ENCODE assay signal across 21 cellular contexts in genomic region chr6:92538926-92539325, GRCh38.
DNase-seq lines count a peak whose midpoint lies in the region; FAIRE-seq and TF ChIP-seq lines count a peak whose summit lies in the region.
"Had no signal": no experiment of that assay in that cellular context is flagged by ENCODE, and none has a peak within 500 bp of the region (broad histone marks: within the 10 kb centered on the region; RNA-seq: fewer than 3 reads in every experiment).

No MANE protein-coding gene starts in this region.

- H3K27me3 ChIP-seq in astrocyte (ENCODE audit: insufficient read depth, low read length) (no peaks in the 10 kb centered on the region), neural progenitor cell (no peaks in the 10 kb centered on the region), endodermal cell (ENCODE audit: control insufficient read depth, insufficient read depth, low read length, poor library complexity, severe bottlenecking) (no peaks in the 10 kb centered on the region)

- H3K4me3 ChIP-seq in astrocyte (ENCODE audit: insufficient read depth, low read depth, low read length) (no peak overlapping the region), neural progenitor cell (no peak overlapping the region), endodermal cell (ENCODE audit: low read length) (no peak overlapping the region)
- H3K4me3 ChIP-seq: SK-N-MC had no signal

- DNase-seq in LHCN-M2 (ENCODE audit: low read depth) (peak; percentile 38), astrocyte (ENCODE audit: low read depth) (no peak), epithelial cell of prostate (ENCODE audit: low read depth, low spot score) (no peak), neural progenitor cell (ENCODE audit: low spot score) (no peak), GM19238 (ENCODE audit: insufficient read length, low spot score) (no peak), endodermal cell (no peak), NCI-H187 (lab: John Stamatoyannopoulos, UW) (no peak)
- DNase-seq: DMS79, IMR-90, NCI-H1694 treated with DMSO at 0.1 percent for 48 hours, NCI-H446, NCI-H526, OCI-M1, SHP77 treated with DMSO at 0.1 percent for 48 hours had no signal

- H3K27ac Mint-ChIP-seq in astrocyte (ENCODE audit: unreplicated experiment) = peak overlapping the region; percentile 84
- no peak overlapping the region for H3K27ac Mint-ChIP-seq in neural progenitor cell
- no peak overlapping the region for H3K27ac Mint-ChIP-seq in endodermal cell
- H3K27ac Mint-ChIP-seq: B cell, CD14-positive monocyte had no signal

- H3K4me2 ChIP-seq in astrocyte (ENCODE audit: low read length) (no peak overlapping the region), neural progenitor cell (no peak overlapping the region)
- H3K4me2 ChIP-seq: KMS-11 had no signal

- H3K4me1 ChIP-seq in astrocyte (ENCODE audit: insufficient read depth, low read length) (no peaks in the 10 kb centered on the region), neural progenitor cell (no peaks in the 10 kb centered on the region), endodermal cell (ENCODE audit: control insufficient read depth, insufficient read depth, low read length) (no peaks in the 10 kb centered on the region)

- H3K4me3 Mint-ChIP-seq in astrocyte (ENCODE audit: unreplicated experiment) (no peak overlapping the region), neural progenitor cell (no peak overlapping the region), endodermal cell (no peak overlapping the region)
- H3K4me3 Mint-ChIP-seq: B cell, CD14-positive monocyte had no signal

- no peak for FAIRE-seq in astrocyte (lab: Jason Lieb, UNC)
- FAIRE-seq: A204.1, D721Med, H54 had no signal

- H3K79me2 ChIP-seq in astrocyte (ENCODE audit: insufficient read depth, low read length) (no peaks in the 10 kb centered on the region), neural progenitor cell (ENCODE audit: low read depth) (no peaks in the 10 kb centered on the region)

- H3K9me3 ChIP-seq in astrocyte (ENCODE audit: insufficient read depth, low read depth, low read length) (no peaks in the 10 kb centered on the region), neural progenitor cell (ENCODE audit: low read depth) (no peaks in the 10 kb centered on the region), endodermal cell (ENCODE audit: control insufficient read depth, low read length) (no peaks in the 10 kb centered on the region)

- H2AFZ ChIP-seq in astrocyte (ENCODE audit: low read depth, low read length) (no peak overlapping the region), neural progenitor cell (replicated peaks) (peak overlapping the region; percentile 23)

- no peaks in the 10 kb centered on the region for H4K20me1 ChIP-seq in astrocyte (ENCODE audit: insufficient read depth, low read length)
- H4K20me1 ChIP-seq in neural progenitor cell (ENCODE audit: low read depth) = no peaks in the 10 kb centered on the region

- TF ChIP-seq CTCF in astrocyte (IDR thresholded peaks at IDR 0.05; ENCODE audit: insufficient read depth, low read depth, low read length) (no peak), neural progenitor cell (IDR thresholded peaks at IDR 0.05) (no peak), endodermal cell (conservative IDR thresholded peaks at IDR 0.05) (no peak)

- H3K27me3 Mint-ChIP-seq in astrocyte (ENCODE audit: low read depth, unreplicated experiment) (no peaks in the 10 kb centered on the region), neural progenitor cell (ENCODE audit: insufficient read depth, low read depth) (peaks cover 2% of the 10 kb centered on the region), endodermal cell (ENCODE audit: insufficient read depth) (no peaks in the 10 kb centered on the region)
- H3K27me3 Mint-ChIP-seq: B cell had no signal

- H3K4me1 Mint-ChIP-seq in astrocyte (ENCODE audit: low read depth, unreplicated experiment) (peaks cover 25% of the 10 kb centered on the region), neural progenitor cell (peaks cover 8% of the 10 kb centered on the region), endodermal cell (peaks cover 6% of the 10 kb centered on the region)
- H3K4me1 Mint-ChIP-seq: B cell, CD14-positive monocyte had no signal

- H3K27ac ChIP-seq in astrocyte (ENCODE audit: low read depth, low read length) (peak overlapping the region; percentile 36), epithelial cell of prostate (peak overlapping the region; percentile 38), neural progenitor cell (no peak overlapping the region), endodermal cell (ENCODE audit: low read depth, low read length) (no peak overlapping the region)
- H3K27ac ChIP-seq: KMS-11, SK-N-MC had no signal

- no peaks in the 10 kb centered on the region for H3K36me3 ChIP-seq in astrocyte (ENCODE audit: insufficient read depth, low read length)
- no peaks in the 10 kb centered on the region for H3K36me3 ChIP-seq in neural progenitor cell
- H3K36me3 ChIP-seq in endodermal cell (ENCODE audit: control insufficient read depth, insufficient read depth, low read length) = no peaks in the 10 kb centered on the region

- no peaks in the 10 kb centered on the region for H3F3A ChIP-seq in neural progenitor cell (ENCODE audit: low read depth)

- H3K36me3 Mint-ChIP-seq in astrocyte (ENCODE audit: low read depth, unreplicated experiment) = no peaks in the 10 kb centered on the region
- no peaks in the 10 kb centered on the region for H3K36me3 Mint-ChIP-seq in neural progenitor cell
- no peaks in the 10 kb centered on the region for H3K36me3 Mint-ChIP-seq in endodermal cell (ENCODE audit: low read depth)
- H3K36me3 Mint-ChIP-seq: CD14-positive monocyte had no signal

- H3K9ac ChIP-seq in astrocyte (ENCODE audit: low read length) (no peak overlapping the region), neural progenitor cell (no peak overlapping the region), endodermal cell (ENCODE audit: extremely low read depth, low read length, poor library complexity, severe bottlenecking) (no peak overlapping the region)
- H3K9ac ChIP-seq: KMS-11 had no signal

- H3K9me3 Mint-ChIP-seq in astrocyte (ENCODE audit: unreplicated experiment) (no peaks in the 10 kb centered on the region), neural progenitor cell (no peaks in the 10 kb centered on the region), endodermal cell (no peaks in the 10 kb centered on the region)

Comparison
In these comparisons a context has a peak if more than half of its experiments do, and no peak if none do; other contexts are left out.
1. H3K27ac ChIP-seq: peak in astrocyte (single experiment) and epithelial cell of prostate (single experiment); none in neural progenitor cell (single experiment) and endodermal cell (single experiment).